In genomic region chr2:85585781-85586105, GRCh38 we compare ENCODE assay signal across 9 cellular contexts. TPM values are rescaled to one million over a fixed set of nuclear protein-coding genes. Genes with fewer than 3 reads are reported as not detected.
DNase-seq lines count a peak whose midpoint lies in the region; ATAC-seq lines count a peak whose summit lies in the region.
"Had no signal": no experiment of that assay in that cellular context is flagged by ENCODE, and none has a peak within 500 bp of the region (broad histone marks: within the 10 kb centered on the region; RNA-seq: fewer than 3 reads in every experiment).

No MANE protein-coding gene starts in this region.

- H3K9me3 Mint-ChIP-seq in T-cell: no peaks in the 10 kb centered on the region
- no peaks in the 10 kb centered on the region for H3K9me3 Mint-ChIP-seq in stimulated activated memory B cell treated with anti-CD40 and anti-IgM and Interleukin-4, amounts not matched to agents 10 μg/mL and 1 μg/mL and 100 μg/mL, for 72 hours

- no peak for ATAC-seq in T-cell (replicated peaks in 1 of 4)
- ATAC-seq in stimulated activated memory B cell treated with anti-CD40 and anti-IgM and Interleukin-4, amounts not matched to agents 10 μg/mL and 1 μg/mL and 100 μg/mL, for 72 hours: no peak
- ATAC-seq in GM18498 (IDR thresholded peaks at IDR 0.05; ENCODE audit: unreplicated experiment): no peak
- ATAC-seq in HG02642 (IDR thresholded peaks at IDR 0.05; ENCODE audit: poor library complexity, unreplicated experiment): no peak
- no peak for ATAC-seq in GM21447 (IDR thresholded peaks at IDR 0.05; ENCODE audit: unreplicated experiment)

- POLR2A ChIA-PET in T-cell (lab: Charles Lee): interaction anchor here in 1 of 2 donors (0.6 kb wide), 1 partner anchor 9 kb away, joined by 4 read pairs; no protein-coding TSS in a partner anchor

- CTCF ChIA-PET in T-cell (lab: Charles Lee): no interaction called here

- no peaks in the 10 kb centered on the region for H3K27me3 Mint-ChIP-seq in T-cell
- H3K27me3 Mint-ChIP-seq in stimulated activated memory B cell treated with anti-CD40 and anti-IgM and Interleukin-4, amounts not matched to agents 10 μg/mL and 1 μg/mL and 100 μg/mL, for 72 hours: no peaks in the 10 kb centered on the region

- H3K4me3 Mint-ChIP-seq in T-cell: peak overlapping the region; percentile 84 to 88 (median 87)
- H3K4me3 Mint-ChIP-seq in stimulated activated memory B cell treated with anti-CD40 and anti-IgM and Interleukin-4, amounts not matched to agents 10 μg/mL and 1 μg/mL and 100 μg/mL, for 72 hours: peak overlapping the region; percentile 12

- H3K36me3 Mint-ChIP-seq in T-cell: peaks cover 14% of the 10 kb centered on the region
- peaks cover 23% of the 10 kb centered on the region for H3K36me3 Mint-ChIP-seq in stimulated activated memory B cell treated with anti-CD40 and anti-IgM and Interleukin-4, amounts not matched to agents 10 μg/mL and 1 μg/mL and 100 μg/mL, for 72 hours

- H3K4me1 Mint-ChIP-seq in T-cell: peaks cover 55 to 69% (median 66%) of the 10 kb centered on the region in 3 donors
- peaks cover 43% of the 10 kb centered on the region for H3K4me1 Mint-ChIP-seq in stimulated activated memory B cell treated with anti-CD40 and anti-IgM and Interleukin-4, amounts not matched to agents 10 μg/mL and 1 μg/mL and 100 μg/mL, for 72 hours

- DNase-seq in SIG-M5 treated with dmso at 0.1 percent for 504 hours (lab: John Stamatoyannopoulos, UW; ENCODE audit: unreplicated experiment) (peak; percentile 37), SIG-M5 (lab: John Stamatoyannopoulos, UW) (no peak), T-cell (no peak), glomerular visceral epithelial cell (ENCODE audit: extremely low spot score) (peak; percentile 25)
- DNase-seq: T-helper 9 cell had no signal

- H3K27ac Mint-ChIP-seq in T-cell: peak overlapping the region; percentile 95
- H3K27ac Mint-ChIP-seq in stimulated activated memory B cell treated with anti-CD40 and anti-IgM and Interleukin-4, amounts not matched to agents 10 μg/mL and 1 μg/mL and 100 μg/mL, for 72 hours: peak overlapping the region; percentile 69

RNA-seq across cellular contexts. Expression of gene VAMP5, which starts 1.5 kb away (rescaled TPM):
- total RNA-seq in T-cell: 10 to 100 TPM; 25.0 to 40.1 (median 33.9) TPM

RNA-seq across cellular contexts. Expression of gene VAMP8, which starts 8.4 kb away (rescaled TPM):
- total RNA-seq in T-cell: 100 to 1,000 TPM in 1 of 5 donors, 10 to 100 TPM in 4; 76.2 to 102 (median 84.5) TPM

RNA-seq across cellular contexts. Expression of gene RNF181, which starts 9.8 kb away (rescaled TPM):
- 10 to 100 TPM; 49.9 to 74.6 (median 64.3) TPM for total RNA-seq in T-cell

RNA-seq across cellular contexts. Expression of gene TMEM150A, which starts 16.8 kb away (rescaled TPM):
- 10 to 100 TPM in 3 of 5 donors, 1 to 10 TPM in 2; 8.4 to 17.1 (median 16.2) TPM for total RNA-seq in T-cell

RNA-seq across cellular contexts. Expression of gene GGCX, which starts 24.4 kb away (rescaled TPM):
- 10 to 100 TPM; 20.4 to 29.7 (median 25.7) TPM for total RNA-seq in T-cell

Comparison
In these comparisons a context has a peak if more than half of its experiments do, and no peak if none do; other contexts are left out.
1. DNase-seq: peak in SIG-M5 treated with dmso at 0.1 percent for 504 hours (single experiment) and glomerular visceral epithelial cell (single experiment); none in SIG-M5 (single experiment) and T-cell (0 of 34).